In genomic region chr12:120119395-120119973, GRCh38 we compare ENCODE assay signal across 9 cellular contexts. TPM values are rescaled to one million over a fixed set of nuclear protein-coding genes. Genes with fewer than 3 reads are reported as not detected.
A peak's percentile ranks its signal among the peaks of the same experiment; 100 is the strongest.
DNase-seq lines count a peak whose midpoint lies in the region; ATAC-seq lines count a peak whose summit lies in the region.
"Had no signal": no experiment of that assay in that cellular context is flagged by ENCODE, and none has a peak within 500 bp of the region (broad histone marks: within the 10 kb centered on the region; RNA-seq: fewer than 3 reads in every experiment).

No MANE protein-coding gene starts in this region.

- H3K4me2 ChIP-seq in GM23248 (ENCODE audit: unreplicated experiment), result peak overlapping the region; percentile 98

- peak overlapping the region; percentile 93 for H3K9ac ChIP-seq in GM23248

- in situ Hi-C loops in GM23248 (cut with MboI), result no loop called here

- peak overlapping the region in 7 of 8 donors; percentile 13 to 89 (median 55) for H3K27ac Mint-ChIP-seq in CD8-positive, alpha-beta memory T cell
- peak overlapping the region; percentile 53 to 85 for H3K27ac Mint-ChIP-seq in T-cell

- H3K4me3 Mint-ChIP-seq in CD8-positive, alpha-beta memory T cell, result peak overlapping the region in 4 of 7 donors; percentile 4 to 75 (median 46)
- H3K4me3 Mint-ChIP-seq in T-cell, result peak overlapping the region in 2 of 3 donors; percentile 11 to 31

- no peaks in the 10 kb centered on the region for H3K27me3 ChIP-seq in CD8-positive, alpha-beta memory T cell (ENCODE audit: insufficient read depth, low read length, poor library complexity, severe bottlenecking)
- H3K27me3 ChIP-seq in GM23248 (replicated peaks; ENCODE audit: insufficient read depth), result no peaks in the 10 kb centered on the region

- no peak overlapping the region for H3K27ac ChIP-seq in CD8-positive, alpha-beta memory T cell (ENCODE audit: low read depth, low read length)
- peak overlapping the region; percentile 91 for H3K27ac ChIP-seq in GM23248
- H3K27ac ChIP-seq: HL-60 had no signal

- H3K79me2 ChIP-seq in GM23248 (ENCODE audit: insufficient read depth), result peaks cover 33% of the 10 kb centered on the region

- H3K4me1 Mint-ChIP-seq in CD8-positive, alpha-beta memory T cell, result peaks cover 62 to 80% (median 78%) of the 10 kb centered on the region in 3 donors
- peaks cover 77 to 81% (median 77%) of the 10 kb centered on the region in 3 donors for H3K4me1 Mint-ChIP-seq in T-cell

- H2AFZ ChIP-seq in GM23248, result no peak overlapping the region

- no peaks in the 10 kb centered on the region for H3K9me2 ChIP-seq in GM23248 (ENCODE audit: insufficient read depth)

- no peak overlapping the region for H3K4me3 ChIP-seq in CD8-positive, alpha-beta memory T cell (ENCODE audit: low read length)
- H3K4me3 ChIP-seq in GM23248, result peak overlapping the region; percentile 96

- DNase-seq in CD8-positive, alpha-beta memory T cell, result no peak
- DNase-seq in GM23248, result peak; percentile 76
- DNase-seq in T-cell, result no peak
- DNase-seq in iris pigment epithelial cell (ENCODE audit: low read depth), result peak; percentile 70
- no peak for DNase-seq in HK-2 (ENCODE audit: unreplicated experiment)
- no peak for DNase-seq in hypothalamus (lab: John Stamatoyannopoulos, UW)

- H3K9me3 Mint-ChIP-seq in CD8-positive, alpha-beta memory T cell, result no peaks in the 10 kb centered on the region
- H3K9me3 Mint-ChIP-seq in T-cell, result no peaks in the 10 kb centered on the region

- no peaks in the 10 kb centered on the region for H3K36me3 ChIP-seq in CD8-positive, alpha-beta memory T cell (ENCODE audit: insufficient read depth, low read length)
- no peaks in the 10 kb centered on the region for H3K36me3 ChIP-seq in GM23248 (ENCODE audit: low read depth)

- CTCF ChIA-PET in CD8-positive, alpha-beta memory T cell (lab: Charles Lee), result interaction anchor here (0.7 to 1.6 kb wide), 2 partner anchors 11 to 15 kb away, joined by 3 to 4 read pairs; no protein-coding TSS in a partner anchor
- CTCF ChIA-PET in T-cell (lab: Charles Lee), result interaction anchor here (0.7 to 1.7 kb wide), 3 partner anchors 17 to 84 kb away, joined by 4 to 5 read pairs (median 4); no protein-coding TSS in a partner anchor

- WGBS in GM23248 (ENCODE audit: low coverage in 1 of 2, low lambda C conversion rate in 2 of 2, missing lambda C conversion rate in 2 of 2), 2 experiments, result 9 to 14% methylated on average over 1 of the region's 1 CpG

- peaks cover 0 to 19% (median 5%) of the 10 kb centered on the region in 3 donors for H3K36me3 Mint-ChIP-seq in CD8-positive, alpha-beta memory T cell
- peaks cover 12% of the 10 kb centered on the region for H3K36me3 Mint-ChIP-seq in T-cell

- peaks cover 71% of the 10 kb centered on the region for H3K4me1 ChIP-seq in CD8-positive, alpha-beta memory T cell (ENCODE audit: insufficient read depth, low read length)
- peaks cover 36% of the 10 kb centered on the region for H3K4me1 ChIP-seq in GM23248 (ENCODE audit: insufficient read depth)

- no peaks in the 10 kb centered on the region for H4K20me1 ChIP-seq in GM23248 (ENCODE audit: insufficient read depth)

- POLR2A ChIA-PET in CD8-positive, alpha-beta memory T cell (lab: Charles Lee), result no interaction called here
- POLR2A ChIA-PET in T-cell (lab: Charles Lee), result no interaction called here

- H3F3A ChIP-seq in GM23248 (ENCODE audit: insufficient read depth), result peaks cover 51% of the 10 kb centered on the region

- no peak for ATAC-seq in T-cell (replicated peaks in 1 of 4)
- no peak for ATAC-seq in GM18519 (IDR thresholded peaks at IDR 0.05; ENCODE audit: low FRiP score, unreplicated experiment)
- no peak for ATAC-seq in HG02938 (IDR thresholded peaks at IDR 0.05; ENCODE audit: unreplicated experiment)

- no peaks in the 10 kb centered on the region for H3K27me3 Mint-ChIP-seq in CD8-positive, alpha-beta memory T cell
- no peaks in the 10 kb centered on the region for H3K27me3 Mint-ChIP-seq in T-cell

- H3K9me3 ChIP-seq in CD8-positive, alpha-beta memory T cell (ENCODE audit: low read length), result no peaks in the 10 kb centered on the region
- no peaks in the 10 kb centered on the region for H3K9me3 ChIP-seq in GM23248 (ENCODE audit: low read depth)

RNA-seq across cellular contexts. Expression of gene RAB35, which starts 2.9 kb away (rescaled TPM):
- 10 to 100 TPM; 66.8 to 77.8 TPM for total RNA-seq in CD8-positive, alpha-beta memory T cell
- 26.9 TPM for polyA plus RNA-seq in CD8-positive, alpha-beta memory T cell
- total RNA-seq in GM23248 (2014; rRNA removed; shearing (Covaris generic)), result 32.0 and 37.1 TPM in 2 replicates
- 28.2 and 28.7 TPM in 2 replicates for polyA plus RNA-seq in GM23248 (2016; fragmentation: Nextera tagmentation; extraction: Ambion mirVana)
- total RNA-seq in T-cell, result 10 to 100 TPM; 34.0 to 76.5 (median 60.6) TPM

Comparison
In these comparisons a context has a peak if more than half of its experiments do, and no peak if none do; other contexts are left out.
1. DNase-seq: peak in GM23248 (single experiment) and iris pigment epithelial cell (single experiment); none in CD8-positive, alpha-beta memory T cell (0 of 5), T-cell (0 of 34), HK-2 (single experiment) and hypothalamus (0 of 51).